Comparison of ENCODE assay signal across 1 cellular context in genomic region chr4:184255361-184255760, GRCh38.
TF ChIP-seq lines count a peak whose summit lies in the region.

No MANE protein-coding gene starts in this region.

TF ChIP-seq in HepG2, 621 proteins besides CTCF, POLR2A, EP300 and RAD21 (continued from another document):
- TF ChIP-seq ZNF281 (CRISPR knock-in tag; IDR thresholded peaks at IDR 0.05; ENCODE audit: borderline replicate concordance) (no peak), MTA1 (CRISPR knock-in tag; IDR thresholded peaks at IDR 0.05; ENCODE audit: borderline replicate concordance) (no peak), CEBPZ (IDR thresholded peaks at IDR 0.05; ENCODE audit: low read length) (no peak), ZNF629 (CRISPR knock-in tag; conservative IDR thresholded peaks at IDR 0.05) (no peak), ZFX (CRISPR knock-in tag; IDR thresholded peaks at IDR 0.05; ENCODE audit: low read depth) (peak; percentile 62), ELF1 (CRISPR knock-in tag; IDR thresholded peaks at IDR 0.05) (no peak), ATF7 (IDR thresholded peaks at IDR 0.05) (no peak), ATF7 (CRISPR knock-in tag; IDR thresholded peaks at IDR 0.05) (no peak), ZNF773 (CRISPR knock-in tag; IDR thresholded peaks at IDR 0.05; ENCODE audit: borderline replicate concordance) (no peak), ZBED4 (CRISPR knock-in tag; IDR thresholded peaks at IDR 0.05; ENCODE audit: borderline replicate concordance) (no peak), SIN3A (IDR thresholded peaks at IDR 0.05; ENCODE audit: borderline replicate concordance, low read depth, low read length) (no peak), MED13 (CRISPR knock-in tag; IDR thresholded peaks at IDR 0.05) (no peak), ZBTB7B (CRISPR knock-in tag; IDR thresholded peaks at IDR 0.05) (no peak), ZFY (CRISPR knock-in tag; IDR thresholded peaks at IDR 0.05) (0 out of 2 replicates have a peak, but pooled peaks have one; percentile 26), CSRNP2 (CRISPR knock-in tag; conservative IDR thresholded peaks at IDR 0.05; ENCODE audit: low read depth) (no peak), MIER3 (CRISPR knock-in tag; IDR thresholded peaks at IDR 0.05; ENCODE audit: borderline replicate concordance) (no peak)
